Comparison of ENCODE assay signal across 14 cellular contexts in genomic region chr1:119626841-119627240, GRCh38. TPM values are rescaled to one million over a fixed set of nuclear protein-coding genes. Genes with fewer than 3 reads are reported as not detected.
A peak's percentile ranks its signal among the peaks of the same experiment; 100 is the strongest.
DNase-seq lines count a peak whose midpoint lies in the region; ATAC-seq and TF ChIP-seq lines count a peak whose summit lies in the region.
"Had no signal": no experiment of that assay in that cellular context is flagged by ENCODE, and none has a peak within 500 bp of the region (broad histone marks: within the 10 kb centered on the region; RNA-seq: fewer than 3 reads in every experiment).

No MANE protein-coding gene starts in this region.

- H3K4me1 ChIP-seq in esophagus muscularis mucosa: peaks cover 35 to 43% (median 38%) of the 10 kb centered on the region in 4 donors

- H3K27me3 ChIP-seq in esophagus muscularis mucosa: no peaks in the 10 kb centered on the region

- no peaks in the 10 kb centered on the region for H3K9me3 ChIP-seq in esophagus muscularis mucosa

- H3K36me3 ChIP-seq in esophagus muscularis mucosa: peaks cover 7 to 37% (median 26%) of the 10 kb centered on the region in 4 donors

- intact Hi-C loops in esophagus muscularis mucosa (cut with DNase I): no loop called here

- ATAC-seq in left lobe of liver (no peak), GM21447 (IDR thresholded peaks at IDR 0.05; ENCODE audit: unreplicated experiment) (no peak), GM18502 (IDR thresholded peaks at IDR 0.05; ENCODE audit: poor library complexity, unreplicated experiment) (no peak)
- ATAC-seq: activated T-cell treated with anti-CD3 and anti-CD28 coated beads, Interleukin-2, amount 50 U/mL, for 72 hours; effector memory CD8-positive, alpha-beta T cell; left colon had no signal

- no peak for TF ChIP-seq CTCF in esophagus muscularis mucosa (IDR thresholded peaks at IDR 0.05)

- DNase-seq in AG08395 (ENCODE audit: low spot score) (peak; percentile 35), NCI-H69 (lab: John Stamatoyannopoulos, UW) (peak; percentile 5), esophagus muscularis mucosa (ENCODE audit: extremely low spot score) (no peak), myocyte (ENCODE audit: low read depth) (peak; percentile 33), left lobe of liver (ENCODE audit: low spot score) (no peak)
- DNase-seq in activated effector memory CD4-positive, alpha-beta T cell treated with anti-CD3 and anti-CD28 coated beads, Interleukin-2, amount 50 U/mL, for 16 hours: no peak
- DNase-seq: activated CD4-positive, alpha-beta T cell treated with anti-CD3 and anti-CD28 coated beads, Interleukin-2, amount 10 ng/mL, durations not matched to agents 24 days and 14 days; activated T-cell treated with anti-CD3 and anti-CD28 coated beads, Interleukin-2, amount 50 U/mL, for 72 hours; amygdala; effector memory CD8-positive, alpha-beta T cell; left colon; NCI-H1417 treated with DMSO at 0.1 percent for 48 hours had no signal

- peak overlapping the region; percentile 20 to 62 (median 52) for H3K27ac ChIP-seq in esophagus muscularis mucosa (replicated peaks in 1 of 4)

- no peak overlapping the region for H3K4me3 ChIP-seq in esophagus muscularis mucosa

- no peak for TF ChIP-seq EP300 in esophagus muscularis mucosa (IDR thresholded peaks at IDR 0.05)

- WGBS in esophagus muscularis mucosa: 37% methylated on average over 3 of the region's 3 CpGs

- TF ChIP-seq POLR2A in esophagus muscularis mucosa (IDR thresholded peaks at IDR 0.05; ENCODE audit: low read depth): no peak

RNA-seq across cellular contexts. Expression of gene ZNF697, which starts 21.2 kb away (rescaled TPM):
- total RNA-seq in esophagus muscularis mucosa (1 to 10 TPM; 2.0 to 4.8 (median 4.0) TPM), myocyte (2.7 and 3.0 TPM in 2 replicates), left lobe of liver (3.6 TPM)
- polyA plus RNA-seq in myocyte (2012): 4.0 TPM

Comparison
In these comparisons a context has a peak if more than half of its experiments do, and no peak if none do; other contexts are left out.
1. DNase-seq: peak in AG08395 (single experiment), NCI-H69 (single experiment) and myocyte (single experiment); none in esophagus muscularis mucosa (single experiment), left lobe of liver (single experiment) and activated effector memory CD4-positive, alpha-beta T cell treated with anti-CD3 and anti-CD28 coated beads, Interleukin-2, amount 50 U/mL, for 16 hours (single experiment).